ENCODE assay signal across 19 cellular contexts in genomic region chr14:21556378-21557083, GRCh38. TPM values are rescaled to one million over a fixed set of nuclear protein-coding genes. Genes with fewer than 3 reads are reported as not detected.
DNase-seq lines count a peak whose midpoint lies in the region; ATAC-seq and TF ChIP-seq lines count a peak whose summit lies in the region.
"Had no signal": no experiment of that assay in that cellular context is flagged by ENCODE, and none has a peak within 500 bp of the region (broad histone marks: within the 10 kb centered on the region; RNA-seq: fewer than 3 reads in every experiment).

No MANE protein-coding gene starts in this region.

- no peak overlapping the region for H3K9ac ChIP-seq in Loucy (ENCODE audit: low read depth, low read length, poor library complexity, severe bottlenecking)

- TF ChIP-seq CTCF in Loucy (conservative IDR thresholded peaks at IDR 0.05; ENCODE audit: low read length) (no peak), mesothelial cell of epicardium (IDR thresholded peaks at IDR 0.05; ENCODE audit: unreplicated experiment) (no peak), upper lobe of right lung (IDR thresholded peaks at IDR 0.05) (no peak)

- H3K27me3 ChIP-seq in Loucy (ENCODE audit: insufficient read depth, low read length, poor library complexity, severe bottlenecking) (no peaks in the 10 kb centered on the region), ectodermal cell (ENCODE audit: control insufficient read depth, insufficient read depth, low read length, poor library complexity, severe bottlenecking) (no peaks in the 10 kb centered on the region), upper lobe of right lung (no peaks in the 10 kb centered on the region)
- H3K27me3 ChIP-seq: colonic mucosa, right atrium auricular region had no signal

- no peaks in the 10 kb centered on the region for H3K79me2 ChIP-seq in Loucy (ENCODE audit: insufficient read depth, low read length)

- H3K27ac Mint-ChIP-seq in mesothelial cell of epicardium = peak overlapping the region; percentile 94
- H3K27ac Mint-ChIP-seq in activated naive CD8-positive, alpha-beta T cell treated with anti-CD3 and anti-CD28 coated beads for 36 hours = no peak overlapping the region

- H2AFZ ChIP-seq in Loucy (ENCODE audit: low read length) = 0 out of 2 replicates have a peak overlapping the region, but pooled peaks have one; percentile 95

- H3K27me3 Mint-ChIP-seq in mesothelial cell of epicardium (ENCODE audit: low read depth) = no peaks in the 10 kb centered on the region
- H3K27me3 Mint-ChIP-seq in activated naive CD8-positive, alpha-beta T cell treated with anti-CD3 and anti-CD28 coated beads for 36 hours = no peaks in the 10 kb centered on the region

- H3K4me3 ChIP-seq in Loucy (ENCODE audit: low read length, poor library complexity, severe bottlenecking) (no peak overlapping the region), ectodermal cell (ENCODE audit: insufficient read depth, low read depth, low read length) (no peak overlapping the region), upper lobe of right lung (no peak overlapping the region)
- H3K4me3 ChIP-seq: colonic mucosa had no signal

- H3K4me1 Mint-ChIP-seq in mesothelial cell of epicardium = peaks cover 17% of the 10 kb centered on the region
- H3K4me1 Mint-ChIP-seq in activated naive CD8-positive, alpha-beta T cell treated with anti-CD3 and anti-CD28 coated beads for 36 hours = peaks cover 5% of the 10 kb centered on the region

- H4K20me1 ChIP-seq in Loucy (ENCODE audit: insufficient read depth, low read length, poor library complexity, severe bottlenecking) = no peaks in the 10 kb centered on the region

- H3K9me3 ChIP-seq in Loucy (ENCODE audit: insufficient read depth, low read depth, low read length) (no peaks in the 10 kb centered on the region), ectodermal cell (ENCODE audit: control insufficient read depth, low read length) (no peaks in the 10 kb centered on the region), upper lobe of right lung (no peaks in the 10 kb centered on the region)
- H3K9me3 ChIP-seq: colonic mucosa, right atrium auricular region had no signal

- H3K4me1 ChIP-seq in Loucy (ENCODE audit: insufficient read depth, low read length, poor library complexity, severe bottlenecking) (no peaks in the 10 kb centered on the region), ectodermal cell (ENCODE audit: control insufficient read depth, insufficient read depth, low read length) (peaks cover 5% of the 10 kb centered on the region), upper lobe of right lung (peaks cover 5% of the 10 kb centered on the region)
- H3K4me1 ChIP-seq: colonic mucosa, right atrium auricular region had no signal

- H3K36me3 ChIP-seq in Loucy (ENCODE audit: insufficient read depth, low read length) (no peaks in the 10 kb centered on the region), ectodermal cell (ENCODE audit: control insufficient read depth, insufficient read depth, low read length) (no peaks in the 10 kb centered on the region), upper lobe of right lung (no peaks in the 10 kb centered on the region)
- H3K36me3 ChIP-seq: colonic mucosa, right atrium auricular region had no signal

- no peak overlapping the region for H3K4me2 ChIP-seq in Loucy (ENCODE audit: low read depth, low read length, poor library complexity, severe bottlenecking)

- H3K9me3 Mint-ChIP-seq in mesothelial cell of epicardium = no peaks in the 10 kb centered on the region
- H3K9me3 Mint-ChIP-seq in activated naive CD8-positive, alpha-beta T cell treated with anti-CD3 and anti-CD28 coated beads for 36 hours = no peaks in the 10 kb centered on the region
- H3K9me3 Mint-ChIP-seq: natural killer cell had no signal

- DNase-seq in mesothelial cell of epicardium (ENCODE audit: low spot score in 2 of 2, unreplicated experiment in 2 of 2) (no peak), upper lobe of right lung (no peak), NCI-H345 treated with DMSO at 0.1 percent for 48 hours (lab: John Stamatoyannopoulos, UW; ENCODE audit: unreplicated experiment) (no peak)
- no peak for DNase-seq in activated naive CD8-positive, alpha-beta T cell treated with anti-CD3 and anti-CD28 coated beads for 36 hours
- DNase-seq: activated CD4-positive, alpha-beta T cell treated with anti-CD3 and anti-CD28 coated beads, Interleukin-2, amount 50 U/mL, for 48 hours; amniotic stem cell; colonic mucosa; glutamatergic neuron; natural killer cell; NCI-H1436; OCI-M1 had no signal

- H3K27ac ChIP-seq in ectodermal cell (ENCODE audit: insufficient read depth, low read depth, low read length, poor library complexity, severe bottlenecking) = peak overlapping the region; percentile 95
- H3K27ac ChIP-seq in upper lobe of right lung = peak overlapping the region; percentile 86
- H3K27ac ChIP-seq: colonic mucosa, epithelial cell of prostate had no signal

- intact Hi-C loops in upper lobe of right lung (cut with DNase I) = no loop called here

- no peaks in the 10 kb centered on the region for H3K9me2 ChIP-seq in Loucy (replicated peaks; ENCODE audit: low read depth, low read length)

- ATAC-seq in upper lobe of right lung (no peak), GM19023 (IDR thresholded peaks at IDR 0.05; ENCODE audit: unreplicated experiment) (no peak)

- H3F3A ChIP-seq in Loucy (ENCODE audit: low read depth) = no peaks in the 10 kb centered on the region

- 64 to 65% methylated on average over 4 to 5 of the region's 5 CpGs for WGBS in ectodermal cell, 2 experiments

- no peaks in the 10 kb centered on the region for H3K36me3 Mint-ChIP-seq in mesothelial cell of epicardium
- no peaks in the 10 kb centered on the region for H3K36me3 Mint-ChIP-seq in activated naive CD8-positive, alpha-beta T cell treated with anti-CD3 and anti-CD28 coated beads for 36 hours
- H3K36me3 Mint-ChIP-seq: natural killer cell had no signal

- H3K4me3 Mint-ChIP-seq in mesothelial cell of epicardium = no peak overlapping the region
- H3K4me3 Mint-ChIP-seq in activated naive CD8-positive, alpha-beta T cell treated with anti-CD3 and anti-CD28 coated beads for 36 hours = no peak overlapping the region

RNA-seq across cellular contexts. Expression of gene OR10G3, which starts 23.3 kb away (rescaled TPM):
- polyA plus RNA-seq in ectodermal cell (2013, experiment 1 of 4) = not detected
- not detected for polyA plus RNA-seq in ectodermal cell (2013, experiment 2 of 4)
- not detected for polyA plus RNA-seq in ectodermal cell (2013, experiment 3 of 4)
- not detected for polyA plus RNA-seq in ectodermal cell (2013, experiment 4 of 4)
- total RNA-seq in mesothelial cell of epicardium (not detected in 3 replicates), upper lobe of right lung (not detected)
- not detected for total RNA-seq in activated naive CD8-positive, alpha-beta T cell treated with anti-CD3 and anti-CD28 coated beads for 36 hours
- total RNA-seq: colonic mucosa, left cardiac atrium, natural killer cell, right atrium auricular region, ureter had no signal
- polyA plus RNA-seq: BJ had no signal

RNA-seq across cellular contexts. Expression of gene SALL2, which starts 30.4 kb away (rescaled TPM):
- polyA plus RNA-seq in ectodermal cell (2013, experiment 1 of 4) = 259 TPM
- 325 TPM for polyA plus RNA-seq in ectodermal cell (2013, experiment 2 of 4)
- 247 TPM for polyA plus RNA-seq in ectodermal cell (2013, experiment 3 of 4)
- polyA plus RNA-seq in ectodermal cell (2013, experiment 4 of 4) = 284 TPM
- total RNA-seq in mesothelial cell of epicardium (44.6 to 45.2 TPM (median 45.2 TPM) in 3 replicates), upper lobe of right lung (8.1 TPM)
- 1 to 10 TPM; 4.4 to 5.2 TPM for total RNA-seq in activated naive CD8-positive, alpha-beta T cell treated with anti-CD3 and anti-CD28 coated beads for 36 hours

RNA-seq across cellular contexts. Expression of gene METTL3, which starts 45.4 kb away (rescaled TPM):
- 108 TPM for polyA plus RNA-seq in ectodermal cell (2013, experiment 1 of 4)
- polyA plus RNA-seq in ectodermal cell (2013, experiment 2 of 4) = 97.3 TPM
- 71.6 TPM for polyA plus RNA-seq in ectodermal cell (2013, experiment 3 of 4)
- 80.0 TPM for polyA plus RNA-seq in ectodermal cell (2013, experiment 4 of 4)
- total RNA-seq in mesothelial cell of epicardium = 68.1 to 74.4 TPM (median 69.0 TPM) in 3 replicates
- 48.6 TPM for total RNA-seq in upper lobe of right lung
- total RNA-seq in activated naive CD8-positive, alpha-beta T cell treated with anti-CD3 and anti-CD28 coated beads for 36 hours = 10 to 100 TPM; 52.2 to 54.2 TPM
